7 cellular contexts compared by ENCODE assay signal in the genomic region with DNA sequence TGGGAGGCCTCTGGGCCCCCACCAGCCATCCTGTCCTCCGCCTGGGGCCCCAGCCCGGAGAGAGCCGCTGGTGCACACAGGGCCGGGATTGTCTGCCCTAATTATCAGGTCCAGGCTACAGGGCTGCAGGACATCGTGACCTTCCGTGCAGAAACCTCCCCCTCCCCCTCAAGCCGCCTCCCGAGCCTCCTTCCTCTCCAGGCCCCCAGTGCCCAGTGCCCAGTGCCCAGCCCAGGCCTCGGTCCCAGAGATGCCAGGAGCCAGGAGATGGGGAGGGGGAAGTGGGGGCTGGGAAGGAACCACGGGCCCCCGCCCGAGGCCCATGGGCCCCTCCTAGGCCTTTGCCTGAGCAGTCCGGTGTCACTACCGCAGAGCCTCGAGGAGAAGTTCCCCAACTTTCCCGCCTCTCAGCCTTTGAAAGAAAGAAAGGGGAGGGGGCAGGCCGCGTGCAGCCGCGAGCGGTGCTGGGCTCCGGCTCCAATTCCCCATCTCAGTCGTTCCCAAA. TPM values are rescaled to one million over a fixed set of nuclear protein-coding genes. Genes with fewer than 3 reads are reported as not detected.
A peak's percentile ranks its signal among the peaks of the same experiment; 100 is the strongest.
DNase-seq lines count a peak whose midpoint lies in the region; ATAC-seq and TF ChIP-seq lines count a peak whose summit lies in the region.

No MANE protein-coding gene starts in this region.

- peak overlapping the region; percentile 99 for H3K27ac ChIP-seq in KMS-11
- H3K27ac ChIP-seq in OCI-LY3 (ENCODE audit: low read length), result peak overlapping the region; percentile 85
- H3K27ac ChIP-seq in cardiac muscle cell, result peak overlapping the region; percentile 84
- peak overlapping the region; percentile 93 to 96 for H3K27ac ChIP-seq in ovary

- TF ChIP-seq CTCF in GM10266 (IDR thresholded peaks at IDR 0.05; ENCODE audit: control insufficient read depth, insufficient read depth, low read depth, missing control alignments), result no peak
- no peak for TF ChIP-seq CTCF in KMS-11 (conservative IDR thresholded peaks at IDR 0.05; ENCODE audit: low read depth, low read length)
- no peak for TF ChIP-seq CTCF in OCI-LY3 (IDR thresholded peaks at IDR 0.05; ENCODE audit: low read depth, low read length)
- no peak for TF ChIP-seq CTCF in cardiac muscle cell (IDR thresholded peaks at IDR 0.05; ENCODE audit: low read depth, low read length)
- TF ChIP-seq CTCF in ovary (IDR thresholded peaks at IDR 0.05), result no peak

- peak; percentile 79 for DNase-seq in GM10266 (ENCODE audit: extremely low spot score)
- peak; percentile 94 for DNase-seq in H4 (ENCODE audit: low spot score)
- no peak for DNase-seq in activated naive CD8-positive, alpha-beta T cell treated with anti-CD3 and anti-CD28 coated beads, Interleukin-2, amount 50 U/mL, for 24 hours
- peak; percentile 85 to 93 for DNase-seq in cardiac muscle cell (ENCODE audit: low read depth in 1 of 2, low spot score in 1 of 2)
- DNase-seq in ovary, result peak; percentile 73 to 81 (median 80)

- H3K9ac ChIP-seq in KMS-11, result peak overlapping the region; percentile 94
- peak overlapping the region; percentile 98 for H3K9ac ChIP-seq in OCI-LY3 (ENCODE audit: low read length)

- H3K27me3 ChIP-seq in KMS-11 (ENCODE audit: insufficient read depth, low read depth), result no peaks in the 10 kb centered on the region
- H3K27me3 ChIP-seq in OCI-LY3 (ENCODE audit: low read depth, low read length), result no peaks in the 10 kb centered on the region
- H3K27me3 ChIP-seq in cardiac muscle cell, result no peaks in the 10 kb centered on the region
- H3K27me3 ChIP-seq in ovary, result no peaks in the 10 kb centered on the region

- H2AFZ ChIP-seq in KMS-11 (ENCODE audit: low read depth) (peak overlapping the region; percentile 70; the same call in 1 of the 2 replicates), OCI-LY3 (ENCODE audit: low read depth, low read length) (peak overlapping the region; percentile 93)

- H3K4me1 Mint-ChIP-seq in activated naive CD8-positive, alpha-beta T cell treated with anti-CD3 and anti-CD28 coated beads, Interleukin-2, amount 50 U/mL, for 24 hours, result peaks cover 57% of the 10 kb centered on the region

- H3K9me3 Mint-ChIP-seq in activated naive CD8-positive, alpha-beta T cell treated with anti-CD3 and anti-CD28 coated beads, Interleukin-2, amount 50 U/mL, for 24 hours, result no peaks in the 10 kb centered on the region

- H3K4me1 ChIP-seq in KMS-11 (ENCODE audit: low read depth, poor library complexity, severe bottlenecking) (peaks cover 31% of the 10 kb centered on the region), OCI-LY3 (ENCODE audit: low read length) (peaks cover 38% of the 10 kb centered on the region), cardiac muscle cell (ENCODE audit: low read depth) (peaks cover 24% of the 10 kb centered on the region), ovary (ENCODE audit: insufficient read depth) (peaks cover 14% of the 10 kb centered on the region)

- H3K36me3 ChIP-seq in KMS-11 (ENCODE audit: insufficient read depth), result peaks cover 16% of the 10 kb centered on the region; the same call in 1 of the 2 replicates
- H3K36me3 ChIP-seq in OCI-LY3 (replicated peaks; ENCODE audit: low read depth, low read length), result peaks cover 68% of the 10 kb centered on the region
- H3K36me3 ChIP-seq in cardiac muscle cell, result peaks cover 49% of the 10 kb centered on the region
- H3K36me3 ChIP-seq in ovary, result no peaks in the 10 kb centered on the region

- peaks cover 43% of the 10 kb centered on the region for H3K79me2 ChIP-seq in KMS-11 (ENCODE audit: insufficient read depth, low read depth)
- peaks cover 47% of the 10 kb centered on the region for H3K79me2 ChIP-seq in OCI-LY3 (ENCODE audit: low read length)

- WGBS in ovary, 3 donors, result 0 to 2% (median 0%) methylated on average over 16 to 23 of the region's 23 CpGs

- peak; percentile 12 for ATAC-seq in activated naive CD8-positive, alpha-beta T cell treated with anti-CD3 and anti-CD28 coated beads, Interleukin-2, amount 50 U/mL, for 24 hours

- H3K4me3 Mint-ChIP-seq in activated naive CD8-positive, alpha-beta T cell treated with anti-CD3 and anti-CD28 coated beads, Interleukin-2, amount 50 U/mL, for 24 hours, result peak overlapping the region; percentile 97

- peaks cover 18% of the 10 kb centered on the region; the same call in 1 of the 2 replicates for H4K20me1 ChIP-seq in KMS-11 (ENCODE audit: insufficient read depth)
- H4K20me1 ChIP-seq in OCI-LY3 (ENCODE audit: insufficient read depth, low read length), result peaks cover 34% of the 10 kb centered on the region

- peak overlapping the region; percentile 24 for H3K4me3 ChIP-seq in KMS-11 (IDR thresholded peaks at IDR 0.05; ENCODE audit: insufficient read depth, low read depth, low read length)
- peak overlapping the region; percentile 88 for H3K4me3 ChIP-seq in OCI-LY3 (ENCODE audit: low read length)
- peak overlapping the region; percentile 91 for H3K4me3 ChIP-seq in cardiac muscle cell
- peak overlapping the region; percentile 62 for H3K4me3 ChIP-seq in ovary

- TF ChIP-seq EP300 in ovary (IDR thresholded peaks at IDR 0.05), result no peak

- TF ChIP-seq POLR2A in ovary (IDR thresholded peaks at IDR 0.05), result no peak

- H3K36me3 Mint-ChIP-seq in activated naive CD8-positive, alpha-beta T cell treated with anti-CD3 and anti-CD28 coated beads, Interleukin-2, amount 50 U/mL, for 24 hours (ENCODE audit: low read depth), result peaks cover 78% of the 10 kb centered on the region

- no peaks in the 10 kb centered on the region for H3K9me3 ChIP-seq in OCI-LY3 (ENCODE audit: insufficient read depth, low read length)
- H3K9me3 ChIP-seq in cardiac muscle cell (ENCODE audit: low read depth), result no peaks in the 10 kb centered on the region
- H3K9me3 ChIP-seq in ovary, result no peaks in the 10 kb centered on the region

- peaks cover 5% of the 10 kb centered on the region for H3K27me3 Mint-ChIP-seq in activated naive CD8-positive, alpha-beta T cell treated with anti-CD3 and anti-CD28 coated beads, Interleukin-2, amount 50 U/mL, for 24 hours

- H3K4me2 ChIP-seq in KMS-11 (peak overlapping the region; percentile 98), OCI-LY3 (ENCODE audit: low read length) (peak overlapping the region; percentile 98)

- intact Hi-C loops in ovary (cut with DNase I), result loop anchor here in 2 of 4 donors (5.0 to 10.0 kb wide), 2 partner anchors 111 to 209 kb away; no protein-coding TSS in a partner anchor

- H3K27ac Mint-ChIP-seq in activated naive CD8-positive, alpha-beta T cell treated with anti-CD3 and anti-CD28 coated beads, Interleukin-2, amount 50 U/mL, for 24 hours, result peak overlapping the region; percentile 100

RNA-seq across cellular contexts. Expression of a gene that starts 0.6 kb away (rescaled TPM):
- total RNA-seq in H4 (2014; rRNA removed; shearing (Covaris generic)), result 9,561 and 11,555 TPM in 2 replicates
- total RNA-seq in cardiac muscle cell (8,013 and 12,904 TPM in 2 replicates), ovary (1,000 to 10,000 TPM in 5 of 7 donors, 100 to 1,000 TPM in 2; 661 to 1,442 (median 1,249) TPM)
- polyA plus RNA-seq in cardiac muscle cell (11,564 and 14,299 TPM in 2 replicates), ovary (1,000 to 10,000 TPM; 1,086 to 1,247 TPM)

RNA-seq across cellular contexts. Expression of a gene that starts 22.1 kb away (rescaled TPM):
- total RNA-seq in H4 (2014; rRNA removed; shearing (Covaris generic)), result 2.1 and 5.4 TPM in 2 replicates
- total RNA-seq in cardiac muscle cell (18.0 and 29.0 TPM in 2 replicates), ovary (10 to 100 TPM; 10.9 to 31.4 (median 22.9) TPM)
- polyA plus RNA-seq in cardiac muscle cell (25.4 and 28.4 TPM in 2 replicates), ovary (10 to 100 TPM in 1 of 2 donors, 1 to 10 TPM in 1; 9.7 to 25.9 TPM)

RNA-seq across cellular contexts. Expression of a gene that starts 34.4 kb away (rescaled TPM):
- total RNA-seq in H4 (2014; rRNA removed; shearing (Covaris generic)), result 64.3 and 90.3 TPM in 2 replicates
- total RNA-seq in cardiac muscle cell (20.4 and 45.5 TPM in 2 replicates), ovary (10 to 100 TPM; 11.6 to 46.9 (median 24.5) TPM)
- polyA plus RNA-seq in cardiac muscle cell (36.2 and 38.2 TPM in 2 replicates), ovary (10 to 100 TPM; 11.6 to 31.2 TPM)

RNA-seq across cellular contexts. Expression of a gene that starts 39.8 kb away (rescaled TPM):
- total RNA-seq in H4 (2014; rRNA removed; shearing (Covaris generic)), result 126 and 187 TPM in 2 replicates
- total RNA-seq in cardiac muscle cell, result 134 and 156 TPM in 2 replicates
- polyA plus RNA-seq in cardiac muscle cell, result 20.2 and 70.7 TPM in 2 replicates
- 10 to 100 TPM; 11.5 to 19.5 (median 16.4) TPM for total RNA-seq in ovary
- polyA plus RNA-seq in ovary, result 10 to 100 TPM in 1 of 2 donors, 1 to 10 TPM in 1; 8.8 to 19.4 TPM

RNA-seq across cellular contexts. Expression of a gene that starts 40.6 kb away (rescaled TPM):
- 286 and 368 TPM in 2 replicates for total RNA-seq in H4 (2014; rRNA removed; shearing (Covaris generic))
- total RNA-seq in cardiac muscle cell (75.1 and 104 TPM in 2 replicates), ovary (100 to 1,000 TPM in 4 of 7 donors, 10 to 100 TPM in 3; 27.5 to 119 (median 108) TPM)
- polyA plus RNA-seq in cardiac muscle cell (279 and 308 TPM in 2 replicates), ovary (100 to 1,000 TPM in 1 of 2 donors, 10 to 100 TPM in 1; 74.1 to 142 TPM)

Comparison
In these comparisons a context has a peak if more than half of its experiments do, and no peak if none do; other contexts are left out.
1. H3K4me3 ChIP-seq: peak in every context shown above with its lines; median percentile 91 in cardiac muscle cell; 88 in OCI-LY3; 62 in ovary; 24 in KMS-11.